Comparison of ENCODE assay signal across 20 cellular contexts in the genomic region with DNA sequence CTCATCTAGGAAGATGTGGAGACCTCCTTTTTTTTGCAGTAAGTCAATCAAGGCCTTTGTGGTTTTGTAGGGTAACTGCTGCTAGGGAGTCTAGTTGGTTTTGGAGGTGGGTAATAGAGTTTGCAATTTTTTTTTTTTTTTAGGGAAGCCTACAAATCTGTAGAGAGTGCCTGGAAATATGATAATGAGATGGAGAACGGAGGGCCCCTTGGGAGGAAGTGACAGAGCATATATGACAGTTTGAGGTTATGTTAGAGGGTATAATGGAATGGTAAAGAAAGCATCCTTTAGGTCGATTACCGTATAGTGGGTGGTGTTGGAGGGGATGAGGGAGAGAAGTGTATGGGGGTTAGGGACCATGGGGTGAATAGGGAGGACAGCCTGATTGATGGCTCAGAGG.
DNase-seq lines count a peak whose midpoint lies in the region; FAIRE-seq and TF ChIP-seq lines count a peak whose summit lies in the region.
"Had no signal": no experiment of that assay in that cellular context is flagged by ENCODE, and none has a peak within 500 bp of the region (broad histone marks: within the 10 kb centered on the region; RNA-seq: fewer than 3 reads in every experiment).

No MANE protein-coding gene starts in this region.

- no peaks in the 10 kb centered on the region for H3F3A ChIP-seq in neural cell (ENCODE audit: insufficient read depth, low read length, poor library complexity, severe bottlenecking)

- TF ChIP-seq CTCF in neural cell (IDR thresholded peaks at IDR 0.05; ENCODE audit: poor library complexity, severe bottlenecking) (no peak), suprapubic skin (IDR thresholded peaks at IDR 0.05) (no peak), chondrocyte (IDR thresholded peaks at IDR 0.05) (no peak)

- TF ChIP-seq EP300 in neural cell (conservative IDR thresholded peaks at IDR 0.05; ENCODE audit: poor library complexity, severe bottlenecking) (no peak), suprapubic skin (IDR thresholded peaks at IDR 0.05) (no peak)

- WGBS in suprapubic skin = 94% methylated on average over 3 of the region's 3 CpGs

- DNase-seq in GM12892 (ENCODE audit: insufficient read length) (no peak), MV-4-11 (lab: John Stamatoyannopoulos, UW) (peak; percentile 22), suprapubic skin (ENCODE audit: low spot score in 2 of 2) (no peak), NCI-H2171 (lab: John Stamatoyannopoulos, UW) (no peak), chondrocyte (ENCODE audit: low spot score) (no peak), SHP77 (lab: John Stamatoyannopoulos, UW) (no peak)
- DNase-seq: C1 segment of cervical spinal cord; CD8-positive, alpha-beta T cell; DMS 273 treated with DMSO at 0.1 percent for 48 hours; DMS53; DMS79 treated with DMSO at 0.1 percent for 48 hours; GOT3; HFFc6 had no signal

- no peak overlapping the region for H3K4me3 Mint-ChIP-seq in chondrocyte (ENCODE audit: unreplicated experiment)
- H3K4me3 Mint-ChIP-seq: B cell; CD8-positive, alpha-beta T cell; HFFc6 had no signal

- H3K27ac Mint-ChIP-seq in chondrocyte (ENCODE audit: unreplicated experiment) = no peak overlapping the region
- H3K27ac Mint-ChIP-seq: B cell; CD8-positive, alpha-beta T cell; HFFc6 had no signal

- TF ChIP-seq POLR2A in GM12892 (IDR thresholded peaks at IDR 0.05; ENCODE audit: low read depth, low read length) (no peak), suprapubic skin (IDR thresholded peaks at IDR 0.05) (no peak)

- no peaks in the 10 kb centered on the region for H4K20me1 ChIP-seq in BLaER1 treated with 17β-estradiol and CSF1 and Interleukin-3, amounts not matched to agents 10 nM and 100 nM
- no peaks in the 10 kb centered on the region for H4K20me1 ChIP-seq in neural cell (ENCODE audit: insufficient read depth)

- H3K27me3 Mint-ChIP-seq in chondrocyte (ENCODE audit: low read depth) = no peaks in the 10 kb centered on the region
- H3K27me3 Mint-ChIP-seq: B cell had no signal

- H3K9ac ChIP-seq in BLaER1 treated with 17β-estradiol and CSF1 and Interleukin-3, amounts not matched to agents 10 nM and 100 nM = no peak overlapping the region
- no peak overlapping the region for H3K9ac ChIP-seq in neural cell (ENCODE audit: low read length)

- peak overlapping the region in 7 of 11 experiments; percentile 8 to 49 (median 25); a peak in 8 of 22 replicates for H3K4me2 ChIP-seq in BLaER1 treated with 17β-estradiol and CSF1 and Interleukin-3, amounts not matched to agents 10 nM and 100 nM
- no peak overlapping the region for H3K4me2 ChIP-seq in neural cell (ENCODE audit: low read length)

- TF ChIP-seq RAD21 in neural cell (conservative IDR thresholded peaks at IDR 0.05) = no peak

- H3K79me2 ChIP-seq in neural cell (replicated peaks; ENCODE audit: insufficient read depth, low read length) = no peaks in the 10 kb centered on the region

- peaks cover 0 to 25% (median 18%) of the 10 kb centered on the region in 10 experiments; a peak in 14 of 20 replicates for H3K4me1 ChIP-seq in BLaER1 treated with 17β-estradiol and CSF1 and Interleukin-3, amounts not matched to agents 10 nM and 100 nM
- no peaks in the 10 kb centered on the region for H3K4me1 ChIP-seq in suprapubic skin

- H3K36me3 Mint-ChIP-seq in chondrocyte (ENCODE audit: low read depth) = peaks cover 3% of the 10 kb centered on the region

- H3K4me1 Mint-ChIP-seq in chondrocyte (ENCODE audit: low read depth) = no peaks in the 10 kb centered on the region
- H3K4me1 Mint-ChIP-seq: B cell had no signal

- no peak overlapping the region for H3K4me3 ChIP-seq in BLaER1 treated with 17β-estradiol and CSF1 and Interleukin-3, amounts not matched to agents 10 nM and 100 nM
- H3K4me3 ChIP-seq in neural cell (ENCODE audit: low read length) (no peak overlapping the region), suprapubic skin (no peak overlapping the region)
- H3K4me3 ChIP-seq: HAP-1 had no signal

- no peaks in the 10 kb centered on the region for H3K27me3 ChIP-seq in BLaER1 treated with 17β-estradiol and CSF1 and Interleukin-3, amounts not matched to agents 10 nM and 100 nM
- H3K27me3 ChIP-seq in neural cell (ENCODE audit: insufficient read depth, low read depth, low read length) (no peaks in the 10 kb centered on the region), suprapubic skin (no peaks in the 10 kb centered on the region)

- H3K9me2 ChIP-seq in neural cell (ENCODE audit: insufficient read depth, low read length) = no peaks in the 10 kb centered on the region

- H3K36me3 ChIP-seq in BLaER1 treated with 17β-estradiol and CSF1 and Interleukin-3, amounts not matched to agents 10 nM and 100 nM = peaks cover 0 to 14% (median 8%) of the 10 kb centered on the region in 11 experiments; a peak in 6 of 22 replicates
- H3K36me3 ChIP-seq in neural cell (ENCODE audit: insufficient read depth, low read length) = no peaks in the 10 kb centered on the region
- no peaks in the 10 kb centered on the region for H3K36me3 ChIP-seq in suprapubic skin
- H3K36me3 ChIP-seq: HAP-1 had no signal

- peak; percentile 5 for FAIRE-seq in GM12892 (lab: Jason Lieb, UNC)
- FAIRE-seq: D721Med, G401.6, H54 had no signal

- H3K27ac ChIP-seq in BLaER1 treated with 17β-estradiol and CSF1 and Interleukin-3, amounts not matched to agents 10 nM and 100 nM = no peak overlapping the region
- H3K27ac ChIP-seq in neural cell (ENCODE audit: low read length) (peak overlapping the region; percentile 35), suprapubic skin (no peak overlapping the region)

- H3K9me3 ChIP-seq in BLaER1 treated with 17β-estradiol and CSF1 and Interleukin-3, amounts not matched to agents 10 nM and 100 nM (replicated peaks in 1 of 11) = peaks cover 0 to 5% (median 0%) of the 10 kb centered on the region in 11 experiments; a peak in 4 of 22 replicates
- H3K9me3 ChIP-seq in neural cell (ENCODE audit: low read length) (no peaks in the 10 kb centered on the region), suprapubic skin (no peaks in the 10 kb centered on the region)
- H3K9me3 ChIP-seq: HAP-1 had no signal

- no peak overlapping the region for H2AFZ ChIP-seq in neural cell (ENCODE audit: low read depth, low read length)

- no peaks in the 10 kb centered on the region for H3K9me3 Mint-ChIP-seq in chondrocyte (ENCODE audit: low read depth)
- H3K9me3 Mint-ChIP-seq: CD8-positive, alpha-beta T cell; HFFc6 had no signal

TF ChIP-seq in neural cell, 6 proteins besides CTCF, POLR2A, EP300 and RAD21:
- TF ChIP-seq TAF1 (IDR thresholded peaks at IDR 0.05; ENCODE audit: low read depth) (no peak), MXI1 (conservative IDR thresholded peaks at IDR 0.05; ENCODE audit: poor library complexity, severe bottlenecking) (no peak), SMC3 (conservative IDR thresholded peaks at IDR 0.05; ENCODE audit: poor library complexity) (no peak), EZH2 (IDR thresholded peaks at IDR 0.05; ENCODE audit: borderline replicate concordance, insufficient read depth, low read length, poor library complexity, severe bottlenecking) (no peak), POLR2AphosphoS5 (IDR thresholded peaks at IDR 0.05) (no peak)
TF ChIP-seq in neural cell: peak in this region for 0.
